1 cellular context compared by ENCODE assay signal in the genomic region with DNA sequence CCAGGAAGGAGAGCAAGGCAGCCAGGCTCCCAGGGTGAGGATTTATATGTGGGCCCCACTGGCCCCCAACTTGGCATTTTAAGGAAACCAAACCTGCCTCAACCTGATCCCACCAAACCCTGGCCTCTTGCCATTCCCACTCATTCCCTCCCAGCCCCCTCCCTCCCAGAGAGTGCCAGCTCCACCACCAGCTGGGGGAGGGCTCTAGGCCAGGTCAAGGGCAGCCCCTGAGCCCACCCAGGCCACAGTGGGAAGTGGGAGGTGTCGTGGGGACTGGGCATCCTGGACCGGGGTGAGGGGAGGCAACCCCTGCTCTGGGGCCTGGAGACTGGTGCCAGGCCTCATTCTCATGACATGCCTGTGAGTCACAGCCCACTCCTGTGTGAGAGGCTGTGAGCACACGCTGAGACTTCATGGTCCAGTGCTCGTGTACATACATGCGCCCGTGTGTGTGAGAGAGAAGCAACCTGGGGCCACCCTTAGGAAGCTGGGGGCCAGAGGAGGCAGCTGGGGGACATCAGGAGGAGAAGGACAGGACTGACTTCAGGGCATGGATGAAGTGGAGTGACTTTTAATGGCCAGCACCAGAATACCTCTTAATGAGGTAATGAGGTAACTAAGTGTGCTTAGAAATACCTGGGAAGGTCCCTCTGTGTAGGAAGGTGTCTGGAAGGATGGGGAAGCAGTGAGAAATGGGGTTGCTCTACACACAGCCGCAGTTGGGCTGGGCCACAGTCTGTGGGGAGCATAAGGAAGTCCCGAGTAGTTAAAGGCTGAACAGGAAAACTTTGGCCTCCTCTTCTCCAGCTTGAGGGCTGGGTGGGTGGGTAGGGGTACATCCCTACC.
A peak's percentile ranks its signal among the peaks of the same experiment; 100 is the strongest.
TF ChIP-seq lines count a peak whose summit lies in the region.

S100A2 (minus strand) TSS at position 316 of the 846 bp plus-strand sequence. CDS start 1,967 bp downstream, outside the sequence.

TF ChIP-seq in SK-N-SH treated with all-trans-retinoic acid at 6 μM for 48 hours, 23 proteins besides CTCF, POLR2A, EP300 and RAD21 (continued from another document):
- no peak for TF ChIP-seq ISL1 (CRISPR knock-in tag; IDR thresholded peaks at IDR 0.05)
- peak; percentile 60; the same call in 1 of the 2 replicates for TF ChIP-seq PATZ1 (CRISPR knock-in tag; IDR thresholded peaks at IDR 0.05; ENCODE audit: borderline replicate concordance)
